Comparison of ENCODE assay signal across 20 cellular contexts in the genomic region with DNA sequence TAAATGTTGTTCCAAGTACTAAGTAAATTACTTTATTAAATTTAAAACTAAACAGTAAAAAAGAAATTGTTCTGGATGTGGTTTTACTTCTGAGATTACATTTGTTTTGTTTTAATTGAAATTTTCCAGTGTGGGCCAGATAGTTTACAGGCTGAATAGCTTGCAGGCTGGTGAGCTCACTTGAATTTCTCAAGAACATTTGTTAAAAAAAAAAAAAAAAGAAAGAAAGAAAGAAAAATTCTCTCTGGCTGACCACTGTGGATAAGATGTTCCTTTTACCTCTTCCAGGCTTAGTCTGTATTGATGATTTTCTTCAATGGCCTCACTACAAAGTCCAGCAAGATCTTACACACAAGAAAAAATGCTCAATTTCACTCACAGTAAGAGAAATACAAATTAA.
DNase-seq lines count a peak whose midpoint lies in the region; ATAC-seq and TF ChIP-seq lines count a peak whose summit lies in the region.
"Had no signal": no experiment of that assay in that cellular context is flagged by ENCODE, and none has a peak within 500 bp of the region (broad histone marks: within the 10 kb centered on the region; RNA-seq: fewer than 3 reads in every experiment).

No MANE protein-coding gene starts in this region.

- no peaks in the 10 kb centered on the region for H3K36me3 ChIP-seq in left ventricle myocardium inferior
- H3K36me3 ChIP-seq: uterus had no signal

- H3K4me3 ChIP-seq in left ventricle myocardium inferior = no peak overlapping the region
- H3K4me3 ChIP-seq: A549, body of pancreas, uterus had no signal

- no peaks in the 10 kb centered on the region for H3K27me3 ChIP-seq in left ventricle myocardium inferior (ENCODE audit: low read depth)
- H3K27me3 ChIP-seq: body of pancreas, uterus had no signal

- H3K4me3 Mint-ChIP-seq in chondrocyte (ENCODE audit: unreplicated experiment) = no peak overlapping the region
- H3K4me3 Mint-ChIP-seq in natural killer cell treated with Interleukin-12 subunit alpha and Interleukin-12 subunit beta and Interleukin-15 and Interleukin-18, amount 100 ng/mL, for 72 hours = no peak overlapping the region
- H3K4me3 Mint-ChIP-seq in WTC11 = no peak overlapping the region
- H3K4me3 Mint-ChIP-seq: activated CD4-positive, alpha-beta T cell treated with anti-CD3 and anti-CD28 coated beads, Interleukin-2, amount 10 ng/mL, durations not matched to agents 24 days and 14 days; CD4-positive, CD25-positive, alpha-beta regulatory T cell; stimulated activated memory B cell treated with anti-CD40 and anti-IgM and Interleukin-4, amounts not matched to agents 10 μg/mL and 1 μg/mL and 100 μg/mL, for 72 hours had no signal

- peak overlapping the region; percentile 60 for H3K27ac Mint-ChIP-seq in chondrocyte (ENCODE audit: unreplicated experiment)
- no peak overlapping the region for H3K27ac Mint-ChIP-seq in natural killer cell treated with Interleukin-12 subunit alpha and Interleukin-12 subunit beta and Interleukin-15 and Interleukin-18, amount 100 ng/mL, for 72 hours
- no peak overlapping the region for H3K27ac Mint-ChIP-seq in WTC11
- H3K27ac Mint-ChIP-seq: activated CD4-positive, alpha-beta T cell treated with anti-CD3 and anti-CD28 coated beads, Interleukin-2, amount 10 ng/mL, durations not matched to agents 24 days and 14 days; CD4-positive, CD25-positive, alpha-beta regulatory T cell; stimulated activated memory B cell treated with anti-CD40 and anti-IgM and Interleukin-4, amounts not matched to agents 10 μg/mL and 1 μg/mL and 100 μg/mL, for 72 hours had no signal

- no peaks in the 10 kb centered on the region for H3K9me3 ChIP-seq in left ventricle myocardium inferior (replicated peaks)
- H3K9me3 ChIP-seq: A549, body of pancreas, uterus had no signal

- H3K9me3 Mint-ChIP-seq in chondrocyte (ENCODE audit: low read depth) (no peaks in the 10 kb centered on the region), WTC11 (no peaks in the 10 kb centered on the region)
- no peaks in the 10 kb centered on the region for H3K9me3 Mint-ChIP-seq in natural killer cell treated with Interleukin-12 subunit alpha and Interleukin-12 subunit beta and Interleukin-15 and Interleukin-18, amount 100 ng/mL, for 72 hours
- H3K9me3 Mint-ChIP-seq: activated CD4-positive, alpha-beta T cell treated with anti-CD3 and anti-CD28 coated beads, Interleukin-2, amount 10 ng/mL, durations not matched to agents 24 days and 14 days; CD4-positive, CD25-positive, alpha-beta regulatory T cell; stimulated activated memory B cell treated with anti-CD40 and anti-IgM and Interleukin-4, amounts not matched to agents 10 μg/mL and 1 μg/mL and 100 μg/mL, for 72 hours had no signal

- H3K27ac ChIP-seq in left ventricle myocardium inferior (replicated peaks) = peak overlapping the region; percentile 50
- H3K27ac ChIP-seq: A549 had no signal

- peaks cover 33% of the 10 kb centered on the region for H3K4me1 ChIP-seq in left ventricle myocardium inferior
- H3K4me1 ChIP-seq: A549, uterus had no signal

- ATAC-seq in natural killer cell treated with Interleukin-12 subunit alpha and Interleukin-12 subunit beta and Interleukin-15 and Interleukin-18, amount 100 ng/mL, for 72 hours = no peak
- ATAC-seq in WTC11 (no peak), HG02678 (IDR thresholded peaks at IDR 0.05; ENCODE audit: unreplicated experiment) (no peak)
- ATAC-seq: A549; body of pancreas; stimulated activated memory B cell treated with anti-CD40 and anti-IgM and Interleukin-4, amounts not matched to agents 10 μg/mL and 1 μg/mL and 100 μg/mL, for 72 hours had no signal

- peaks cover 1% of the 10 kb centered on the region for H3K36me3 Mint-ChIP-seq in chondrocyte (ENCODE audit: low read depth)
- no peaks in the 10 kb centered on the region for H3K36me3 Mint-ChIP-seq in natural killer cell treated with Interleukin-12 subunit alpha and Interleukin-12 subunit beta and Interleukin-15 and Interleukin-18, amount 100 ng/mL, for 72 hours
- no peaks in the 10 kb centered on the region for H3K36me3 Mint-ChIP-seq in WTC11

- peaks cover 39% of the 10 kb centered on the region for H3K4me1 Mint-ChIP-seq in chondrocyte (ENCODE audit: low read depth)
- peaks cover 0 to 5% of the 10 kb centered on the region in 2 donors for H3K4me1 Mint-ChIP-seq in natural killer cell treated with Interleukin-12 subunit alpha and Interleukin-12 subunit beta and Interleukin-15 and Interleukin-18, amount 100 ng/mL, for 72 hours (ENCODE audit: low read depth in 2 of 2)
- H3K4me1 Mint-ChIP-seq in WTC11 = no peaks in the 10 kb centered on the region
- H3K4me1 Mint-ChIP-seq: activated CD4-positive, alpha-beta T cell treated with anti-CD3 and anti-CD28 coated beads, Interleukin-2, amount 10 ng/mL, durations not matched to agents 24 days and 14 days; CD4-positive, CD25-positive, alpha-beta regulatory T cell; stimulated activated memory B cell treated with anti-CD40 and anti-IgM and Interleukin-4, amounts not matched to agents 10 μg/mL and 1 μg/mL and 100 μg/mL, for 72 hours had no signal

- H3K27me3 Mint-ChIP-seq in chondrocyte (ENCODE audit: low read depth) (no peaks in the 10 kb centered on the region), WTC11 (ENCODE audit: low read depth) (no peaks in the 10 kb centered on the region)
- peaks cover 0 to 6% of the 10 kb centered on the region in 2 donors for H3K27me3 Mint-ChIP-seq in natural killer cell treated with Interleukin-12 subunit alpha and Interleukin-12 subunit beta and Interleukin-15 and Interleukin-18, amount 100 ng/mL, for 72 hours
- H3K27me3 Mint-ChIP-seq: activated CD4-positive, alpha-beta T cell treated with anti-CD3 and anti-CD28 coated beads, Interleukin-2, amount 10 ng/mL, durations not matched to agents 24 days and 14 days; stimulated activated memory B cell treated with anti-CD40 and anti-IgM and Interleukin-4, amounts not matched to agents 10 μg/mL and 1 μg/mL and 100 μg/mL, for 72 hours had no signal

- CTCF ChIA-PET in WTC11 (lab: Charles Lee) = interaction anchor here (0.6 to 3.4 kb wide), 3 partner anchors 28 to 136 kb away, joined by 3 to 14 read pairs (median 4); no protein-coding TSS in a partner anchor

- TF ChIP-seq CTCF in chondrocyte (IDR thresholded peaks at IDR 0.05) (no peak), left ventricle myocardium inferior (IDR thresholded peaks at IDR 0.05; ENCODE audit: borderline replicate concordance) (no peak), WTC11 (IDR thresholded peaks at IDR 0.05) (no peak)

- intact Hi-C loops in left ventricle myocardium inferior (cut with micrococcal nuclease) = no loop called here

- peak; percentile 44 for DNase-seq in AG20443 (ENCODE audit: low spot score)
- no peak for DNase-seq in chondrocyte (ENCODE audit: low spot score)
- no peak for DNase-seq in left ventricle myocardium inferior
- DNase-seq in renal cortical epithelial cell (ENCODE audit: low read depth) = peak; percentile 37
- no peak for DNase-seq in natural killer cell treated with Interleukin-12 subunit alpha and Interleukin-12 subunit beta and Interleukin-15 and Interleukin-18, amount 100 ng/mL, for 72 hours (ENCODE audit: low spot score)
- no peak for DNase-seq in WTC11 (ENCODE audit: low spot score)
- no peak for DNase-seq in MV-4-11 (lab: John Stamatoyannopoulos, UW)
- DNase-seq: activated CD4-positive, alpha-beta T cell treated with anti-CD3 and anti-CD28 coated beads, Interleukin-2, amount 10 ng/mL, durations not matched to agents 24 days and 14 days; activated CD8-positive, alpha-beta memory T cell treated with anti-CD3 and anti-CD28 coated beads, Interleukin-2, amount 50 U/mL, for 48 hours; activated gamma-delta T cell treated with Interleukin-2 at 50 U/mL for 16 hours; body of pancreas; CD4-positive, CD25-positive, alpha-beta regulatory T cell; HCEC 1CT; NCI-H1417 treated with DMSO at 0.1 percent for 48 hours; NCI-H2171 treated with DMSO at 0.1 percent for 48 hours; NCI-H82; uterus had no signal

- POLR2A ChIA-PET in WTC11 (lab: Charles Lee) = no interaction called here

TF ChIP-seq in WTC11, 78 proteins besides CTCF, POLR2A, EP300 and RAD21 (continues in another document):
- TF ChIP-seq ZNF219 (CRISPR knock-in tag; IDR thresholded peaks at IDR 0.05; ENCODE audit: borderline replicate concordance) (no peak), ZNF263 (CRISPR knock-in tag; IDR thresholded peaks at IDR 0.05; ENCODE audit: low read depth) (no peak), ETV6 (CRISPR knock-in tag; IDR thresholded peaks at IDR 0.05) (no peak), SMAD4 (CRISPR knock-in tag; IDR thresholded peaks at IDR 0.05) (no peak), NR3C1 (CRISPR knock-in tag; conservative IDR thresholded peaks at IDR 0.05; ENCODE audit: low read depth) (no peak), USF1 (CRISPR knock-in tag; IDR thresholded peaks at IDR 0.05) (no peak), NFE2L1 (CRISPR knock-in tag; IDR thresholded peaks at IDR 0.05) (no peak), NFATC4 (CRISPR knock-in tag; IDR thresholded peaks at IDR 0.05) (no peak), ATF6 (CRISPR knock-in tag; IDR thresholded peaks at IDR 0.05) (no peak), GABPB1 (CRISPR knock-in tag; IDR thresholded peaks at IDR 0.05) (no peak), HMGA2 (CRISPR knock-in tag; IDR thresholded peaks at IDR 0.05) (no peak), NR2C2 (CRISPR knock-in tag; IDR thresholded peaks at IDR 0.05) (no peak)

Comparison
In these comparisons a context has a peak if more than half of its experiments do, and no peak if none do; other contexts are left out.
1. DNase-seq: peak in AG20443 (single experiment) and renal cortical epithelial cell (single experiment); none in chondrocyte (single experiment), left ventricle myocardium inferior (single experiment), natural killer cell treated with Interleukin-12 subunit alpha and Interleukin-12 subunit beta and Interleukin-15 and Interleukin-18, amount 100 ng/mL, for 72 hours (single experiment), WTC11 (single experiment) and MV-4-11 (single experiment).